ENCODE assay signal across 8 cellular contexts in genomic region chr1:94541175-94542087, GRCh38. TPM values are rescaled to one million over a fixed set of nuclear protein-coding genes. Genes with fewer than 3 reads are reported as not detected.
DNase-seq lines count a peak whose midpoint lies in the region; ATAC-seq and TF ChIP-seq lines count a peak whose summit lies in the region.

Gene F3 (minus strand): TSS chr1:94541759. CDS start chr1:94541636, 123 bp downstream.

- H3K4me1 Mint-ChIP-seq in stimulated activated naive CD8-positive, alpha-beta T cell treated with anti-CD3 and anti-CD28 coated beads, Interleukin-15, amount 100 ng/mL, for 72 hours: peaks cover 21% of the 10 kb centered on the region

- H3K27me3 ChIP-seq in neural cell (ENCODE audit: insufficient read depth, low read depth, low read length): peaks cover 35% of the 10 kb centered on the region

- H3K36me3 ChIP-seq in neural cell (ENCODE audit: insufficient read depth, low read length): no peaks in the 10 kb centered on the region

- H3K9me2 ChIP-seq in neural cell (ENCODE audit: insufficient read depth, low read length): no peaks in the 10 kb centered on the region

- ATAC-seq in GM19023 (IDR thresholded peaks at IDR 0.05; ENCODE audit: unreplicated experiment) (peak; percentile 75), HG03442 (IDR thresholded peaks at IDR 0.05; ENCODE audit: unreplicated experiment) (peak; percentile 80)
- ATAC-seq in stimulated activated naive CD8-positive, alpha-beta T cell treated with anti-CD3 and anti-CD28 coated beads, Interleukin-15, amount 100 ng/mL, for 72 hours: peak; percentile 96

- no peaks in the 10 kb centered on the region for H3K79me2 ChIP-seq in neural cell (replicated peaks; ENCODE audit: insufficient read depth, low read length)

- H3K4me2 ChIP-seq in neural cell (ENCODE audit: low read length): no peak within 1 kb of the TSS

- peak within 1 kb of the TSS; percentile 38 for H3K9ac ChIP-seq in neural cell (ENCODE audit: low read length)

- H3K27ac Mint-ChIP-seq in stimulated activated naive CD8-positive, alpha-beta T cell treated with anti-CD3 and anti-CD28 coated beads, Interleukin-15, amount 100 ng/mL, for 72 hours: peak within 1 kb of the TSS; percentile 79 to 82

- peak within 1 kb of the TSS; percentile 88 to 93 for H3K4me3 Mint-ChIP-seq in stimulated activated naive CD8-positive, alpha-beta T cell treated with anti-CD3 and anti-CD28 coated beads, Interleukin-15, amount 100 ng/mL, for 72 hours

- peaks cover 91% of the 10 kb centered on the region for H3K27me3 Mint-ChIP-seq in stimulated activated naive CD8-positive, alpha-beta T cell treated with anti-CD3 and anti-CD28 coated beads, Interleukin-15, amount 100 ng/mL, for 72 hours

- no peaks in the 10 kb centered on the region for H3K9me3 ChIP-seq in neural cell (ENCODE audit: low read length)

- peak within 1 kb of the TSS; percentile 72 to 80 for H3K4me3 ChIP-seq in foreskin fibroblast (ENCODE audit: low read depth in 1 of 2, low read length in 2 of 2)
- peak within 1 kb of the TSS; percentile 70 for H3K4me3 ChIP-seq in neural cell (ENCODE audit: low read length)

- no peak within 1 kb of the TSS for H2AFZ ChIP-seq in neural cell (ENCODE audit: low read depth, low read length)

- H4K20me1 ChIP-seq in neural cell (ENCODE audit: insufficient read depth): no peaks in the 10 kb centered on the region

- TF ChIP-seq CTCF in foreskin fibroblast (IDR thresholded peaks at IDR 0.05; ENCODE audit: low read depth, low read length): peak; percentile 31
- peak; percentile 29 for TF ChIP-seq CTCF in neural cell (IDR thresholded peaks at IDR 0.05; ENCODE audit: poor library complexity, severe bottlenecking)

- no peak within 1 kb of the TSS for H3K27ac ChIP-seq in neural cell (ENCODE audit: low read length)

- H3K9me3 Mint-ChIP-seq in stimulated activated naive CD8-positive, alpha-beta T cell treated with anti-CD3 and anti-CD28 coated beads, Interleukin-15, amount 100 ng/mL, for 72 hours: no peaks in the 10 kb centered on the region

- no peak for TF ChIP-seq RAD21 in neural cell (conservative IDR thresholded peaks at IDR 0.05)

- no peaks in the 10 kb centered on the region for H3F3A ChIP-seq in neural cell (ENCODE audit: insufficient read depth, low read length, poor library complexity, severe bottlenecking)

- no peak for TF ChIP-seq EP300 in neural cell (conservative IDR thresholded peaks at IDR 0.05; ENCODE audit: poor library complexity, severe bottlenecking)

- DNase-seq in AG20443 (ENCODE audit: low spot score): peak; percentile 94
- peak; percentile 28 for DNase-seq in activated effector memory CD4-positive, alpha-beta T cell treated with Interleukin-2 at 50 U/mL for 16 hours
- DNase-seq in foreskin fibroblast: peak; percentile 91 to 97
- peak; percentile 71 to 80 for DNase-seq in stimulated activated naive CD8-positive, alpha-beta T cell treated with anti-CD3 and anti-CD28 coated beads, Interleukin-15, amount 100 ng/mL, for 72 hours

TF ChIP-seq in PFSK-1, 5 proteins besides CTCF, POLR2A, EP300 and RAD21:
- TF ChIP-seq FOXP2 (optimal IDR thresholded peaks at IDR 0.05; ENCODE audit: borderline replicate concordance, extremely low read depth, extremely low read length, insufficient read depth) (peak; percentile 65), POLR2AphosphoS5 (IDR thresholded peaks at IDR 0.05; ENCODE audit: low read depth, low read length) (peak; percentile 41; the same call in 1 of the 2 replicates), TAF1 (IDR thresholded peaks at IDR 0.05; ENCODE audit: borderline replicate concordance, insufficient read depth, low read length) (no peak), SIN3A (IDR thresholded peaks at IDR 0.05; ENCODE audit: borderline replicate concordance, insufficient read depth, low read length) (no peak)
- TF ChIP-seq, protein P1, sequence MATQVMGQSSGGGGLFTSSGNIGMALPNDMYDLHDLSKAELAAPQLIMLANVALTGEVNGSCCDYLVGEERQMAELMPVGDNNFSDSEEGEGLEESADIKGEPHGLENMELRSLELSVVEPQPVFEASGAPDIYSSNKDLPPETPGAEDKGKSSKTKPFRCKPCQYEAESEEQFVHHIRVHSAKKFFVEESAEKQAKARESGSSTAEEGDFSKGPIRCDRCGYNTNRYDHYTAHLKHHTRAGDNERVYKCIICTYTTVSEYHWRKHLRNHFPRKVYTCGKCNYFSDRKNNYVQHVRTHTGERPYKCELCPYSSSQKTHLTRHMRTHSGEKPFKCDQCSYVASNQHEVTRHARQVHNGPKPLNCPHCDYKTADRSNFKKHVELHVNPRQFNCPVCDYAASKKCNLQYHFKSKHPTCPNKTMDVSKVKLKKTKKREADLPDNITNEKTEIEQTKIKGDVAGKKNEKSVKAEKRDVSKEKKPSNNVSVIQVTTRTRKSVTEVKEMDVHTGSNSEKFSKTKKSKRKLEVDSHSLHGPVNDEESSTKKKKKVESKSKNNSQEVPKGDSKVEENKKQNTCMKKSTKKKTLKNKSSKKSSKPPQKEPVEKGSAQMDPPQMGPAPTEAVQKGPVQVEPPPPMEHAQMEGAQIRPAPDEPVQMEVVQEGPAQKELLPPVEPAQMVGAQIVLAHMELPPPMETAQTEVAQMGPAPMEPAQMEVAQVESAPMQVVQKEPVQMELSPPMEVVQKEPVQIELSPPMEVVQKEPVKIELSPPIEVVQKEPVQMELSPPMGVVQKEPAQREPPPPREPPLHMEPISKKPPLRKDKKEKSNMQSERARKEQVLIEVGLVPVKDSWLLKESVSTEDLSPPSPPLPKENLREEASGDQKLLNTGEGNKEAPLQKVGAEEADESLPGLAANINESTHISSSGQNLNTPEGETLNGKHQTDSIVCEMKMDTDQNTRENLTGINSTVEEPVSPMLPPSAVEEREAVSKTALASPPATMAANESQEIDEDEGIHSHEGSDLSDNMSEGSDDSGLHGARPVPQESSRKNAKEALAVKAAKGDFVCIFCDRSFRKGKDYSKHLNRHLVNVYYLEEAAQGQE (IDR thresholded peaks at IDR 0.05; ENCODE audit: insufficient read depth in 1 of 2, low read depth in 2 of 2, low read length in 2 of 2): no peak

TF ChIP-seq in neural cell, 6 proteins besides CTCF, POLR2A, EP300 and RAD21:
- TF ChIP-seq, protein P1 (IDR thresholded peaks at IDR 0.05; ENCODE audit: borderline replicate concordance): no peak
- TF ChIP-seq MXI1 (conservative IDR thresholded peaks at IDR 0.05; ENCODE audit: poor library complexity, severe bottlenecking) (no peak), TAF1 (IDR thresholded peaks at IDR 0.05; ENCODE audit: low read depth) (no peak), POLR2AphosphoS5 (IDR thresholded peaks at IDR 0.05) (no peak), EZH2 (IDR thresholded peaks at IDR 0.05; ENCODE audit: borderline replicate concordance, insufficient read depth, low read length, poor library complexity, severe bottlenecking) (no peak), SMC3 (conservative IDR thresholded peaks at IDR 0.05; ENCODE audit: poor library complexity) (no peak)

RNA-seq across cellular contexts. Expression of gene F3, which starts in this region (rescaled TPM):
- 3.0 TPM for polyA plus RNA-seq in PFSK-1 (2012; ENCODE audit: insufficient read length, low read depth)
- polyA plus RNA-seq in neural cell: 0.10 TPM in 1 of 2 replicates, not detected in the other
- polyA minus RNA-seq in neural cell: 0.23 TPM in 1 of 2 replicates, not detected in the other

Comparison
In these comparisons a context has a peak if more than half of its experiments do, and no peak if none do; other contexts are left out.
1. DNase-seq: peak in every context shown above with its lines; median percentile 94 in AG20443; 94 in foreskin fibroblast; 76 in stimulated activated naive CD8-positive, alpha-beta T cell treated with anti-CD3 and anti-CD28 coated beads, Interleukin-15, amount 100 ng/mL, for 72 hours; 28 in activated effector memory CD4-positive, alpha-beta T cell treated with Interleukin-2 at 50 U/mL for 16 hours.